Comparison of ENCODE assay signal across 1 cellular context in the genomic region with DNA sequence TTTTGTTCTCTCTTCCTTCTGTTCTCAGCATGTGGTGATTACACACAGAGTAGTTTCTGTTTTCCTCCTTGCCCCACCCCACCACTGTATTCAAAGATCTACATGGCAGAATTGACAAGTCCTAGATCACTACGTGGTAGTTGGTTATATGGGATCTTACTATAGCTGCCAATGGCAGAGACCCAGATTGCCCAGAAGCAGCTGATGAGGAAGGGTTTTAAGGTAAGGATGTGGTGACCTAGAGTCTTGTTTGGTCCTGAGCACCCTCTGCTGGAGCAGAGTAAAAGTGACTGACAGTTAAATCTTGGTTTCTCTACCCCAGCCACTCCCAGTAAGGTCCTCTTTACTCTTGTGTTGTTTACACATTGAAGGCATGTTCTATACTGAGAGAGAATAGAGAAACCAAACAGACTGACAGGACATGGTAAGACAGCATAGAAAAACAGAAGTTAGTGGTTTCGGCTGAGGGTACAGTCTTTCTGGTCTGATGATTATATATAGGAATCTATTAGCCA.
TF ChIP-seq lines count a peak whose summit lies in the region.

No MANE protein-coding gene starts in this region.

TF ChIP-seq in WTC11, 78 proteins besides CTCF, POLR2A, EP300 and RAD21 (continued from another document):
- TF ChIP-seq ZNF425 (CRISPR knock-in tag; conservative IDR thresholded peaks at IDR 0.05) (no peak), ZNF396 (CRISPR knock-in tag; IDR thresholded peaks at IDR 0.05; ENCODE audit: borderline replicate concordance) (no peak), ESRRA (CRISPR knock-in tag; IDR thresholded peaks at IDR 0.05; ENCODE audit: borderline replicate concordance) (no peak)
